In the genomic region with DNA sequence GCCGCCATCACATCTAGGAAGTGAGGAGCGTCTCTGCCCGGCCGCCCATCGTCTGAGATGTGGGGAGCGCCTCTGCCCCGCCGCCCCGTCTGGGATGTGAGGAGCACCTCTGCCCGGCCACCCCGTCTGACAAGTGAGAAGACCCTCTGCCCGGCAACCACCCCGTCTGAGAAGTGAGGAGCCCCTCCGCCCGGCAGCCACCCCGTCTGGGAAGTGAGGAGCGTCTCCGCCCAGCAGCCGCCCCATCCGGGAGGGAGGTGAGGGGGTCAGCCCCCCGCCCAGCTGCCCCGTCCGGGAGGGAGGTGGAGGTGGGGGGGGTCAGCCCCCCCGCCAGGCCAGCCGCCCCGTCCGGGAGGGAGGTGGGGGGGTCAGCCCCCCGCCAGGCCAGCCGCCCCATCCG, we compare ENCODE assay signal across 2 cellular contexts.
TF ChIP-seq lines count a peak whose summit lies in the region.
"Not testable (repeated sequence)": the region's sequence is repeated elsewhere in the genome, so short reads cannot be mapped to it uniquely, and the experiment has no call there.

No MANE protein-coding gene starts in this region.

TF ChIP-seq in K562, 482 proteins besides CTCF, POLR2A, EP300 and RAD21:
- TF ChIP-seq, protein P1, sequence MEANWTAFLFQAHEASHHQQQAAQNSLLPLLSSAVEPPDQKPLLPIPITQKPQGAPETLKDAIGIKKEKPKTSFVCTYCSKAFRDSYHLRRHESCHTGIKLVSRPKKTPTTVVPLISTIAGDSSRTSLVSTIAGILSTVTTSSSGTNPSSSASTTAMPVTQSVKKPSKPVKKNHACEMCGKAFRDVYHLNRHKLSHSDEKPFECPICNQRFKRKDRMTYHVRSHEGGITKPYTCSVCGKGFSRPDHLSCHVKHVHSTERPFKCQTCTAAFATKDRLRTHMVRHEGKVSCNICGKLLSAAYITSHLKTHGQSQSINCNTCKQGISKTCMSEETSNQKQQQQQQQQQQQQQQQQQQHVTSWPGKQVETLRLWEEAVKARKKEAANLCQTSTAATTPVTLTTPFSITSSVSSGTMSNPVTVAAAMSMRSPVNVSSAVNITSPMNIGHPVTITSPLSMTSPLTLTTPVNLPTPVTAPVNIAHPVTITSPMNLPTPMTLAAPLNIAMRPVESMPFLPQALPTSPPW (CRISPR knock-in tag; IDR thresholded peaks at IDR 0.05), result peak; percentile 42; the same call in 1 of the 2 replicates
- TF ChIP-seq POLR2G (IDR thresholded peaks at IDR 0.05; ENCODE audit: low read depth, low read length), result peak; percentile 50; the same call in 1 of the 2 replicates
- TF ChIP-seq, protein P2, sequence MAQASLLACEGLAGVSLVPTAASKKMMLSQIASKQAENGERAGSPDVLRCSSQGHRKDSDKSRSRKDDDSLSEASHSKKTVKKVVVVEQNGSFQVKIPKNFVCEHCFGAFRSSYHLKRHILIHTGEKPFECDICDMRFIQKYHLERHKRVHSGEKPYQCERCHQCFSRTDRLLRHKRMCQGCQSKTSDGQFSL (CRISPR knock-in tag; IDR thresholded peaks at IDR 0.05), result peak; percentile 87
- TF ChIP-seq, protein P2 (tag; IDR thresholded peaks at IDR 0.05), result not testable (repeated sequence)
TF ChIP-seq in K562: peak in this region for 3; not testable (repeated sequence) for 479.

TF ChIP-seq in HepG2, 621 proteins besides CTCF, POLR2A, EP300 and RAD21:
- TF ChIP-seq, protein P3, sequence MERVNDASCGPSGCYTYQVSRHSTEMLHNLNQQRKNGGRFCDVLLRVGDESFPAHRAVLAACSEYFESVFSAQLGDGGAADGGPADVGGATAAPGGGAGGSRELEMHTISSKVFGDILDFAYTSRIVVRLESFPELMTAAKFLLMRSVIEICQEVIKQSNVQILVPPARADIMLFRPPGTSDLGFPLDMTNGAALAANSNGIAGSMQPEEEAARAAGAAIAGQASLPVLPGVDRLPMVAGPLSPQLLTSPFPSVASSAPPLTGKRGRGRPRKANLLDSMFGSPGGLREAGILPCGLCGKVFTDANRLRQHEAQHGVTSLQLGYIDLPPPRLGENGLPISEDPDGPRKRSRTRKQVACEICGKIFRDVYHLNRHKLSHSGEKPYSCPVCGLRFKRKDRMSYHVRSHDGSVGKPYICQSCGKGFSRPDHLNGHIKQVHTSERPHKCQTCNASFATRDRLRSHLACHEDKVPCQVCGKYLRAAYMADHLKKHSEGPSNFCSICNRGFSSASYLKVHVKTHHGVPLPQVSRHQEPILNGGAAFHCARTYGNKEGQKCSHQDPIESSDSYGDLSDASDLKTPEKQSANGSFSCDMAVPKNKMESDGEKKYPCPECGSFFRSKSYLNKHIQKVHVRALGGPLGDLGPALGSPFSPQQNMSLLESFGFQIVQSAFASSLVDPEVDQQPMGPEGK (CRISPR knock-in tag; IDR thresholded peaks at IDR 0.05), result peak; percentile 30; the same call in 1 of the 2 replicates
